13 cellular contexts compared by ENCODE assay signal in genomic region chr14:51546603-51547258, GRCh38.
DNase-seq lines count a peak whose midpoint lies in the region; ATAC-seq, FAIRE-seq and TF ChIP-seq lines count a peak whose summit lies in the region.
"Had no signal": no experiment of that assay in that cellular context is flagged by ENCODE, and none has a peak within 500 bp of the region (broad histone marks: within the 10 kb centered on the region; RNA-seq: fewer than 3 reads in every experiment).

No MANE protein-coding gene starts in this region.

- H3K9me3 ChIP-seq in adipocyte (ENCODE audit: control insufficient read depth, low read length) (no peaks in the 10 kb centered on the region), muscle layer of colon (ENCODE audit: low read length) (no peaks in the 10 kb centered on the region), tibial artery (no peaks in the 10 kb centered on the region)

- H3K27ac ChIP-seq in muscle layer of colon (ENCODE audit: low read depth, low read length): peak overlapping the region; percentile 74
- H3K27ac ChIP-seq in tibial artery: peak overlapping the region; percentile 35 to 43

- H3K36me3 ChIP-seq in adipocyte (ENCODE audit: control insufficient read depth, insufficient read depth, low read length, severe bottlenecking) (no peaks in the 10 kb centered on the region), muscle layer of colon (ENCODE audit: insufficient read depth, low read length) (no peaks in the 10 kb centered on the region), tibial artery (no peaks in the 10 kb centered on the region)

- H3K27me3 ChIP-seq in adipocyte (replicated peaks; ENCODE audit: control insufficient read depth, insufficient read depth, low read length) (no peaks in the 10 kb centered on the region), muscle layer of colon (ENCODE audit: control insufficient read depth in 1 of 2, insufficient read depth in 2 of 2, low read length in 2 of 2) (no peaks in the 10 kb centered on the region), tibial artery (no peaks in the 10 kb centered on the region)

- peak; percentile 59 for DNase-seq in NCI-H2171 treated with DMSO at 0.1 percent for 48 hours (lab: John Stamatoyannopoulos, UW)
- no peak for DNase-seq in NCI-H2171 (lab: John Stamatoyannopoulos, UW)
- DNase-seq in adipocyte (ENCODE audit: low read depth): peak; percentile 44
- DNase-seq in tibial artery: no peak
- no peak for DNase-seq in RCC 7860 (ENCODE audit: low spot score)
- DNase-seq: activated T-cell treated with anti-CD3 and anti-CD28 coated beads for 4 hours; KG1; stimulated activated naive CD8-positive, alpha-beta T cell treated with anti-CD3 and anti-CD28 coated beads, Interleukin-15, amount 100 ng/mL, for 72 hours had no signal

- intact Hi-C loops in tibial artery (cut with DNase I; ENCODE audit: low total_unique reads): loop anchor here (10.0 kb wide), 1 partner anchor 98 kb away; no protein-coding TSS in a partner anchor

- no peak overlapping the region for H3K4me3 ChIP-seq in adipocyte (ENCODE audit: low read length)
- no peak overlapping the region for H3K4me3 ChIP-seq in muscle layer of colon (ENCODE audit: low read depth in 1 of 2, low read length in 2 of 2)
- no peak overlapping the region for H3K4me3 ChIP-seq in tibial artery

- peaks cover 24% of the 10 kb centered on the region for H3K4me1 ChIP-seq in adipocyte (ENCODE audit: control insufficient read depth, insufficient read depth, low read length)
- H3K4me1 ChIP-seq in muscle layer of colon (ENCODE audit: insufficient read depth, low read length): peaks cover 21% of the 10 kb centered on the region
- peaks cover 0 to 16% (median 14%) of the 10 kb centered on the region in 4 donors for H3K4me1 ChIP-seq in tibial artery

- H3K9ac ChIP-seq in adipocyte (ENCODE audit: low read length): peak overlapping the region; percentile 28
- H3K9ac ChIP-seq in muscle layer of colon (ENCODE audit: low read length): no peak overlapping the region

- no peak for FAIRE-seq in RCC 7860 (lab: Jason Lieb, UNC)
- FAIRE-seq: D721Med had no signal

- TF ChIP-seq CTCF in tibial artery (IDR thresholded peaks at IDR 0.05): no peak

- ATAC-seq in HG03439 (IDR thresholded peaks at IDR 0.05; ENCODE audit: unreplicated experiment) (no peak), HG02759 (IDR thresholded peaks at IDR 0.05; ENCODE audit: unreplicated experiment) (no peak)
- ATAC-seq: stimulated activated naive CD8-positive, alpha-beta T cell treated with anti-CD3 and anti-CD28 coated beads, Interleukin-15, amount 100 ng/mL, for 72 hours; WTC11 had no signal

Comparison
In these comparisons a context has a peak if more than half of its experiments do, and no peak if none do; other contexts are left out.
1. DNase-seq: peak in NCI-H2171 treated with DMSO at 0.1 percent for 48 hours (single experiment) and adipocyte (single experiment); none in NCI-H2171 (single experiment), tibial artery (0 of 2) and RCC 7860 (single experiment).